1 cellular context compared by ENCODE assay signal in genomic region chr1:203006948-203007871, GRCh38.
A peak's percentile ranks its signal among the peaks of the same experiment; 100 is the strongest.
TF ChIP-seq lines count a peak whose summit lies in the region.

TMEM183A (plus strand) TSS chr1:203007374; CDS start chr1:203007466, 92 bp downstream.

TF ChIP-seq in HEK293, 187 proteins besides CTCF, POLR2A, EP300 and RAD21 (continued from another document):
- TF ChIP-seq, protein P1, sequence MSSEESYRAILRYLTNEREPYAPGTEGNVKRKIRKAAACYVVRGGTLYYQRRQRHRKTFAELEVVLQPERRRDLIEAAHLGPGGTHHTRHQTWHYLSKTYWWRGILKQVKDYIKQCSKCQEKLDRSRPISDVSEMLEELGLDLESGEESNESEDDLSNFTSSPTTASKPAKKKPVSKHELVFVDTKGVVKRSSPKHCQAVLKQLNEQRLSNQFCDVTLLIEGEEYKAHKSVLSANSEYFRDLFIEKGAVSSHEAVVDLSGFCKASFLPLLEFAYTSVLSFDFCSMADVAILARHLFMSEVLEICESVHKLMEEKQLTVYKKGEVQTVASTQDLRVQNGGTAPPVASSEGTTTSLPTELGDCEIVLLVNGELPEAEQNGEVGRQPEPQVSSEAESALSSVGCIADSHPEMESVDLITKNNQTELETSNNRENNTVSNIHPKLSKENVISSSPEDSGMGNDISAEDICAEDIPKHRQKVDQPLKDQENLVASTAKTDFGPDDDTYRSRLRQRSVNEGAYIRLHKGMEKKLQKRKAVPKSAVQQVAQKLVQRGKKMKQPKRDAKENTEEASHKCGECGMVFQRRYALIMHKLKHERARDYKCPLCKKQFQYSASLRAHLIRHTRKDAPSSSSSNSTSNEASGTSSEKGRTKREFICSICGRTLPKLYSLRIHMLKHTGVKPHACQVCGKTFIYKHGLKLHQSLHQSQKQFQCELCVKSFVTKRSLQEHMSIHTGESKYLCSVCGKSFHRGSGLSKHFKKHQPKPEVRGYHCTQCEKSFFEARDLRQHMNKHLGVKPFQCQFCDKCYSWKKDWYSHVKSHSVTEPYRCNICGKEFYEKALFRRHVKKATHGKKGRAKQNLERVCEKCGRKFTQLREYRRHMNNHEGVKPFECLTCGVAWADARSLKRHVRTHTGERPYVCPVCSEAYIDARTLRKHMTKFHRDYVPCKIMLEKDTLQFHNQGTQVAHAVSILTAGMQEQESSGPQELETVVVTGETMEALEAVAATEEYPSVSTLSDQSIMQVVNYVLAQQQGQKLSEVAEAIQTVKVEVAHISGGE (tag by site-specific recombination; conservative IDR thresholded peaks at IDR 0.05; ENCODE audit: low read depth) = peak; percentile 28; the same call in 1 of the 2 replicates
- TF ChIP-seq ZXDB (tag by site-specific recombination; IDR thresholded peaks at IDR 0.05) = peak; percentile 47
- no peak for TF ChIP-seq ZNF433 (tag by site-specific recombination; IDR thresholded peaks at IDR 0.05; ENCODE audit: low read depth)
- no peak for TF ChIP-seq ZNF302 (tag by site-specific recombination; IDR thresholded peaks at IDR 0.05; ENCODE audit: low read depth)
- TF ChIP-seq ZNF223 (tag by site-specific recombination; IDR thresholded peaks at IDR 0.05) = no peak
- no peak for TF ChIP-seq ZNF664 (tag by site-specific recombination; IDR thresholded peaks at IDR 0.05)
- TF ChIP-seq ZNF155 (tag by site-specific recombination; IDR thresholded peaks at IDR 0.05) = no peak
- no peak for TF ChIP-seq ZNF174 (tag by site-specific recombination; IDR thresholded peaks at IDR 0.05)
- TF ChIP-seq TCF7L2 (IDR thresholded peaks at IDR 0.05; ENCODE audit: borderline replicate concordance, low read depth, low read length) = no peak
- no peak for TF ChIP-seq ZNF146 (tag by site-specific recombination; IDR thresholded peaks at IDR 0.05)
- TF ChIP-seq ZNF830 (tag by site-specific recombination; IDR thresholded peaks at IDR 0.05; ENCODE audit: low read depth) = no peak
- no peak for TF ChIP-seq ZNF416 (tag by site-specific recombination; IDR thresholded peaks at IDR 0.05)
- TF ChIP-seq YY1 (tag by site-specific recombination; IDR thresholded peaks at IDR 0.05) = peak; percentile 78
- TF ChIP-seq ZNF571 (tag by site-specific recombination; IDR thresholded peaks at IDR 0.05) = no peak
- 0 out of 2 replicates have a peak, but pooled peaks have one; percentile 35 for TF ChIP-seq ZSCAN5A (tag by site-specific recombination; IDR thresholded peaks at IDR 0.05)
- TF ChIP-seq ZFP69B (tag by site-specific recombination; IDR thresholded peaks at IDR 0.05) = 0 out of 2 replicates have a peak, but pooled peaks have one; percentile 29
- TF ChIP-seq ZNF544 (tag by site-specific recombination; IDR thresholded peaks at IDR 0.05) = no peak
- no peak for TF ChIP-seq ZNF48 (tag by site-specific recombination; IDR thresholded peaks at IDR 0.05)
- no peak for TF ChIP-seq REPIN1 (tag by site-specific recombination; IDR thresholded peaks at IDR 0.05; ENCODE audit: low read depth)
- no peak for TF ChIP-seq ZNF366 (tag by site-specific recombination; conservative IDR thresholded peaks at IDR 0.05)
- TF ChIP-seq ZIC2 (tag by site-specific recombination; IDR thresholded peaks at IDR 0.05) = no peak
- TF ChIP-seq, protein P2, sequence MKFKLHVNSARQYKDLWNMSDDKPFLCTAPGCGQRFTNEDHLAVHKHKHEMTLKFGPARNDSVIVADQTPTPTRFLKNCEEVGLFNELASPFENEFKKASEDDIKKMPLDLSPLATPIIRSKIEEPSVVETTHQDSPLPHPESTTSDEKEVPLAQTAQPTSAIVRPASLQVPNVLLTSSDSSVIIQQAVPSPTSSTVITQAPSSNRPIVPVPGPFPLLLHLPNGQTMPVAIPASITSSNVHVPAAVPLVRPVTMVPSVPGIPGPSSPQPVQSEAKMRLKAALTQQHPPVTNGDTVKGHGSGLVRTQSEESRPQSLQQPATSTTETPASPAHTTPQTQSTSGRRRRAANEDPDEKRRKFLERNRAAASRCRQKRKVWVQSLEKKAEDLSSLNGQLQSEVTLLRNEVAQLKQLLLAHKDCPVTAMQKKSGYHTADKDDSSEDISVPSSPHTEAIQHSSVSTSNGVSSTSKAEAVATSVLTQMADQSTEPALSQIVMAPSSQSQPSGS (tag by site-specific recombination; IDR thresholded peaks at IDR 0.05; ENCODE audit: low read depth) = peak; percentile 93
- 0 out of 2 replicates have a peak, but pooled peaks have one; percentile 27 for TF ChIP-seq ZBTB8A (tag by site-specific recombination; IDR thresholded peaks at IDR 0.05)
- TF ChIP-seq, protein P3, sequence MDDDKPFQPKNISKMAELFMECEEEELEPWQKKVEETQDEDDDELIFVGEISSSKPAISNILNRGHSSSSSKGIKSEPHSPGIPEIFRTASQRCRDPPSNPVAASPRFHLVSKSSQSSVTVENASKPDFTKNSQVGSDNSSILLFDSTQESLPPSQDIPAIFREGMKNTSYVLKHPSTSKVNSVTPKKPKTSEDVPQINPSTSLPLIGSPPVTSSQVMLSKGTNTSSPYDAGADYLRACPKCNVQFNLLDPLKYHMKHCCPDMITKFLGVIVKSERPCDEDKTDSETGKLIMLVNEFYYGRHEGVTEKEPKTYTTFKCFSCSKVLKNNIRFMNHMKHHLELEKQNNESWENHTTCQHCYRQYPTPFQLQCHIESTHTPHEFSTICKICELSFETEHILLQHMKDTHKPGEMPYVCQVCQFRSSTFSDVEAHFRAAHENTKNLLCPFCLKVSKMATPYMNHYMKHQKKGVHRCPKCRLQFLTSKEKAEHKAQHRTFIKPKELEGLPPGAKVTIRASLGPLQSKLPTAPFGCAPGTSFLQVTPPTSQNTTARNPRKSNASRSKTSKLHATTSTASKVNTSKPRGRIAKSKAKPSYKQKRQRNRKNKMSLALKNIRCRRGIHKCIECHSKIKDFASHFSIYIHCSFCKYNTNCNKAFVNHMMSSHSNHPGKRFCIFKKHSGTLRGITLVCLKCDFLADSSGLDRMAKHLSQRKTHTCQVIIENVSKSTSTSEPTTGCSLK (tag by site-specific recombination; IDR thresholded peaks at IDR 0.05) = no peak
- TF ChIP-seq ZNF248 (tag by site-specific recombination; IDR thresholded peaks at IDR 0.05) = no peak
- 0 out of 2 replicates have a peak, but pooled peaks have one; percentile 32 for TF ChIP-seq ZNF24 (tag by site-specific recombination; IDR thresholded peaks at IDR 0.05)
- TF ChIP-seq ZBTB21 (tag by site-specific recombination; IDR thresholded peaks at IDR 0.05) = peak; percentile 79
- no peak for TF ChIP-seq ZNF18 (tag by site-specific recombination; IDR thresholded peaks at IDR 0.05)
- TF ChIP-seq KLF1 (tag by site-specific recombination; IDR thresholded peaks at IDR 0.05) = no peak
- TF ChIP-seq, protein P4, sequence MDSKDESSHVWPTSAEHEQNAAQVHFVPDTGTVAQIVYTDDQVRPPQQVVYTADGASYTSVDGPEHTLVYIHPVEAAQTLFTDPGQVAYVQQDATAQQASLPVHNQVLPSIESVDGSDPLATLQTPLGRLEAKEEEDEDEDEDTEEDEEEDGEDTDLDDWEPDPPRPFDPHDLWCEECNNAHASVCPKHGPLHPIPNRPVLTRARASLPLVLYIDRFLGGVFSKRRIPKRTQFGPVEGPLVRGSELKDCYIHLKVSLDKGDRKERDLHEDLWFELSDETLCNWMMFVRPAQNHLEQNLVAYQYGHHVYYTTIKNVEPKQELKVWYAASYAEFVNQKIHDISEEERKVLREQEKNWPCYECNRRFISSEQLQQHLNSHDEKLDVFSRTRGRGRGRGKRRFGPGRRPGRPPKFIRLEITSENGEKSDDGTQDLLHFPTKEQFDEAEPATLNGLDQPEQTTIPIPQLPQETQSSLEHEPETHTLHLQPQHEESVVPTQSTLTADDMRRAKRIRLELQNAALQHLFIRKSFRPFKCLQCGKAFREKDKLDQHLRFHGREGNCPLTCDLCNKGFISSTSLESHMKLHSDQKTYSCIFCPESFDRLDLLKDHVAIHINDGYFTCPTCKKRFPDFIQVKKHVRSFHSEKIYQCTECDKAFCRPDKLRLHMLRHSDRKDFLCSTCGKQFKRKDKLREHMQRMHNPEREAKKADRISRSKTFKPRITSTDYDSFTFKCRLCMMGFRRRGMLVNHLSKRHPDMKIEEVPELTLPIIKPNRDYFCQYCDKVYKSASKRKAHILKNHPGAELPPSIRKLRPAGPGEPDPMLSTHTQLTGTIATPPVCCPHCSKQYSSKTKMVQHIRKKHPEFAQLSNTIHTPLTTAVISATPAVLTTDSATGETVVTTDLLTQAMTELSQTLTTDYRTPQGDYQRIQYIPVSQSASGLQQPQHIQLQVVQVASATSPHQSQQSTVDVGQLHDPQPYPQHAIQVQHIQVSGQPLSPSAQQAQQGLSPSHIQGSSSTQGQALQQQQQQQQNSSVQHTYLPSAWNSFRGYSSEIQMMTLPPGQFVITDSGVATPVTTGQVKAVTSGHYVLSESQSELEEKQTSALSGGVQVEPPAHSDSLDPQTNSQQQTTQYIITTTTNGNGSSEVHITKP (tag by site-specific recombination; IDR thresholded peaks at IDR 0.05) = no peak
- TF ChIP-seq, protein P5, sequence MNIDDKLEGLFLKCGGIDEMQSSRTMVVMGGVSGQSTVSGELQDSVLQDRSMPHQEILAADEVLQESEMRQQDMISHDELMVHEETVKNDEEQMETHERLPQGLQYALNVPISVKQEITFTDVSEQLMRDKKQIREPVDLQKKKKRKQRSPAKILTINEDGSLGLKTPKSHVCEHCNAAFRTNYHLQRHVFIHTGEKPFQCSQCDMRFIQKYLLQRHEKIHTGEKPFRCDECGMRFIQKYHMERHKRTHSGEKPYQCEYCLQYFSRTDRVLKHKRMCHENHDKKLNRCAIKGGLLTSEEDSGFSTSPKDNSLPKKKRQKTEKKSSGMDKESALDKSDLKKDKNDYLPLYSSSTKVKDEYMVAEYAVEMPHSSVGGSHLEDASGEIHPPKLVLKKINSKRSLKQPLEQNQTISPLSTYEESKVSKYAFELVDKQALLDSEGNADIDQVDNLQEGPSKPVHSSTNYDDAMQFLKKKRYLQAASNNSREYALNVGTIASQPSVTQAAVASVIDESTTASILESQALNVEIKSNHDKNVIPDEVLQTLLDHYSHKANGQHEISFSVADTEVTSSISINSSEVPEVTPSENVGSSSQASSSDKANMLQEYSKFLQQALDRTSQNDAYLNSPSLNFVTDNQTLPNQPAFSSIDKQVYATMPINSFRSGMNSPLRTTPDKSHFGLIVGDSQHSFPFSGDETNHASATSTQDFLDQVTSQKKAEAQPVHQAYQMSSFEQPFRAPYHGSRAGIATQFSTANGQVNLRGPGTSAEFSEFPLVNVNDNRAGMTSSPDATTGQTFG (tag by site-specific recombination; IDR thresholded peaks at IDR 0.05; ENCODE audit: borderline replicate concordance) = no peak
- TF ChIP-seq ZNF426 (tag by site-specific recombination; IDR thresholded peaks at IDR 0.05) = no peak
- no peak for TF ChIP-seq ZNF610 (tag by site-specific recombination; IDR thresholded peaks at IDR 0.05; ENCODE audit: borderline replicate concordance)
- no peak for TF ChIP-seq ZNF140 (tag by site-specific recombination; IDR thresholded peaks at IDR 0.05)
- TF ChIP-seq, protein P6, sequence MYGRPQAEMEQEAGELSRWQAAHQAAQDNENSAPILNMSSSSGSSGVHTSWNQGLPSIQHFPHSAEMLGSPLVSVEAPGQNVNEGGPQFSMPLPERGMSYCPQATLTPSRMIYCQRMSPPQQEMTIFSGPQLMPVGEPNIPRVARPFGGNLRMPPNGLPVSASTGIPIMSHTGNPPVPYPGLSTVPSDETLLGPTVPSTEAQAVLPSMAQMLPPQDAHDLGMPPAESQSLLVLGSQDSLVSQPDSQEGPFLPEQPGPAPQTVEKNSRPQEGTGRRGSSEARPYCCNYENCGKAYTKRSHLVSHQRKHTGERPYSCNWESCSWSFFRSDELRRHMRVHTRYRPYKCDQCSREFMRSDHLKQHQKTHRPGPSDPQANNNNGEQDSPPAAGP (tag by site-specific recombination; IDR thresholded peaks at IDR 0.05) = no peak; the same call in none of the 2 replicates
- TF ChIP-seq ZFP41 (tag by site-specific recombination; IDR thresholded peaks at IDR 0.05; ENCODE audit: borderline replicate concordance) = no peak
- no peak for TF ChIP-seq ZNF558 (tag by site-specific recombination; IDR thresholded peaks at IDR 0.05)
- peak; percentile 47; the same call in 1 of the 2 replicates for TF ChIP-seq KLF9 (tag by site-specific recombination; IDR thresholded peaks at IDR 0.05; ENCODE audit: low read depth)
- no peak for TF ChIP-seq IKZF3 (tag by site-specific recombination; IDR thresholded peaks at IDR 0.05)
- TF ChIP-seq ZNF16 (tag by site-specific recombination; IDR thresholded peaks at IDR 0.05; ENCODE audit: low read depth) = no peak
- TF ChIP-seq ZNF658 (tag by site-specific recombination; IDR thresholded peaks at IDR 0.05) = no peak
- no peak; the same call in 1 of the 2 replicates for TF ChIP-seq ZNF76 (tag by site-specific recombination; IDR thresholded peaks at IDR 0.05; ENCODE audit: borderline replicate concordance, low read depth)
- no peak for TF ChIP-seq ZNF423 (tag by site-specific recombination; IDR thresholded peaks at IDR 0.05)
- TF ChIP-seq SCRT2 (tag by site-specific recombination; IDR thresholded peaks at IDR 0.05) = no peak
